Comparison of ENCODE assay signal across 22 cellular contexts in genomic region chr5:80854583-80854982, GRCh38.
DNase-seq lines count a peak whose midpoint lies in the region; ATAC-seq, FAIRE-seq and TF ChIP-seq lines count a peak whose summit lies in the region.
"Had no signal": no experiment of that assay in that cellular context is flagged by ENCODE, and none has a peak within 500 bp of the region (broad histone marks: within the 10 kb centered on the region; RNA-seq: fewer than 3 reads in every experiment).

No MANE protein-coding gene starts in this region.

- no peak overlapping the region for H3K18ac ChIP-seq in H1 (ENCODE audit: extremely low read depth, low read length)

- no peak overlapping the region for H3K23ac ChIP-seq in H1 (ENCODE audit: insufficient read length)

- H4K5ac ChIP-seq in H1 (ENCODE audit: insufficient read length, low read depth, low read length): no peak overlapping the region

- H4K20me1 ChIP-seq in HepG2 (ENCODE audit: insufficient read depth, low read length): no peaks in the 10 kb centered on the region
- H4K20me1 ChIP-seq in K562 (replicated peaks; ENCODE audit: control insufficient read depth, insufficient read depth, low read length): no peaks in the 10 kb centered on the region
- H4K20me1 ChIP-seq in H1 (replicated peaks in 1 of 2; ENCODE audit: control insufficient read depth in 1 of 2, insufficient read depth in 2 of 2, low read length in 2 of 2): no peaks in the 10 kb centered on the region
- H4K20me1 ChIP-seq: BLaER1 had no signal

- H3K79me2 ChIP-seq in HepG2 (ENCODE audit: insufficient read depth, low read length) (no peaks in the 10 kb centered on the region), K562 (ENCODE audit: control insufficient read depth, insufficient read depth, low read length) (no peaks in the 10 kb centered on the region), H1 (ENCODE audit: control insufficient read depth in 1 of 2, insufficient read depth in 2 of 2, low read length in 2 of 2) (no peaks in the 10 kb centered on the region)

- no peaks in the 10 kb centered on the region for H3K23me2 ChIP-seq in H1 (ENCODE audit: low read depth, low read length)

- in situ Hi-C loops in HepG2 (cut with HindIII; ENCODE audit: extremely low pct_ligation_motif_present, low pct_unique_long_range_greater_than_20kb) (no loop called here), K562 (cut with MboI) (no loop called here)

- no peak overlapping the region for H3K14ac ChIP-seq in H1 (ENCODE audit: insufficient read length)

- H2BK15ac ChIP-seq in H1 (ENCODE audit: low read length): no peak overlapping the region

- H3K4me1 ChIP-seq in HepG2 (ENCODE audit: insufficient read depth, low read length) (peaks cover 14% of the 10 kb centered on the region), right lobe of liver (no peaks in the 10 kb centered on the region), K562 (replicated peaks in 1 of 2; ENCODE audit: control insufficient read depth in 2 of 2, insufficient read depth in 2 of 2, low read length in 2 of 2) (no peaks in the 10 kb centered on the region), H1 (replicated peaks in 1 of 4; ENCODE audit: control insufficient read depth in 3 of 4, insufficient read depth in 4 of 4, low read length in 3 of 4) (0 out of 7 replicates have a peak, but pooled peaks cover 0 to 2% (median 0%) of the 10 kb centered on the region in 4 experiments)
- H3K4me1 ChIP-seq: BE2C, BLaER1 had no signal

- CTCF ChIA-PET in HepG2 (lab: Yijun Ruan, JAX; ENCODE audit: low intra/inter-chr PET ratio, low total read pairs): no interaction called here
- CTCF ChIA-PET in K562 (lab: Yijun Ruan, JAX; ENCODE audit: low intra/inter-chr PET ratio): no interaction called here
- CTCF ChIA-PET in H1 (lab: Charles Lee; ENCODE audit: partially characterized antibody): no interaction called here

- H3K9me3 Mint-ChIP-seq in T-helper 2 cell treated with Interferon-gamma antibody and Interleukin-4, amounts not matched to agents 5 μg/mL and 100 μg/mL, for 36 hours: peaks cover 41% of the 10 kb centered on the region

- 98% methylated on average over 2 of the region's 2 CpGs for WGBS in HepG2 (ENCODE audit: low lambda C conversion rate)
- WGBS in right lobe of liver (ENCODE audit: insufficient coverage, low coverage, low lambda C conversion rate, missing lambda C conversion rate): 100% methylated on average over 2 of the region's 2 CpGs
- WGBS in K562 (ENCODE audit: insufficient coverage, low coverage, missing lambda C conversion rate): 62% methylated on average over 2 of the region's 2 CpGs
- 88% methylated on average over 2 of the region's 2 CpGs; no CpG with 5 or more reads in 1 of the 2 experiments for WGBS in H1 (ENCODE audit: extremely low coverage in 1 of 2, insufficient coverage in 1 of 2, insufficient read length in 1 of 2, insufficient replicate concordance in 2 of 2, low coverage in 1 of 2, low lambda C conversion rate in 2 of 2, missing lambda C conversion rate in 1 of 2), 2 experiments

- H3K9me3 ChIP-seq in HepG2 (ENCODE audit: low read length): peaks cover 18% of the 10 kb centered on the region
- peaks cover 0 to 5% (median 0%) of the 10 kb centered on the region in 4 donors for H3K9me3 ChIP-seq in right lobe of liver
- no peaks in the 10 kb centered on the region; the same call in 1 of the 2 replicates for H3K9me3 ChIP-seq in K562 (replicated peaks; ENCODE audit: control insufficient read depth, insufficient read depth, low read depth, low read length)
- peaks cover 11 to 15% of the 10 kb centered on the region in 2 experiments; a peak in 3 of 4 replicates for H3K9me3 ChIP-seq in H1 (ENCODE audit: insufficient read depth in 2 of 2, low read depth in 1 of 2, low read length in 1 of 2)

- H3K79me1 ChIP-seq in H1 (ENCODE audit: low read depth, low read length): no peaks in the 10 kb centered on the region

- TF ChIP-seq EP300 in HepG2 (IDR thresholded peaks at IDR 0.05; ENCODE audit: low read depth in 2 of 2, low read length in 2 of 2) (no peak), HepG2 (CRISPR knock-in tag; IDR thresholded peaks at IDR 0.05; ENCODE audit: borderline replicate concordance) (no peak), K562 (IDR thresholded peaks at IDR 0.05; ENCODE audit: low read length) (no peak), H1 (IDR thresholded peaks at IDR 0.05; ENCODE audit: borderline replicate concordance in 1 of 2, low read depth in 2 of 2, low read length in 2 of 2) (no peak)

- H3K4me1 Mint-ChIP-seq in T-helper 2 cell treated with Interferon-gamma antibody and Interleukin-4, amounts not matched to agents 5 μg/mL and 100 μg/mL, for 36 hours (ENCODE audit: low read depth): peaks cover 13% of the 10 kb centered on the region

- H2AFZ ChIP-seq in HepG2 (ENCODE audit: low read length): no peak overlapping the region
- no peak overlapping the region for H2AFZ ChIP-seq in K562 (ENCODE audit: low read depth, low read length)
- no peak overlapping the region for H2AFZ ChIP-seq in H1 (ENCODE audit: low read length)

- ATAC-seq in HepG2: no peak
- no peak for ATAC-seq in right lobe of liver
- no peak for ATAC-seq in K562

- BruUV-seq in HepG2 (replicated peaks; lab: Mats Ljungman, UMichigan): no TSS peak
- BruUV-seq in K562 (replicated peaks; lab: Mats Ljungman, UMichigan): no TSS peak

- intact Hi-C loops in HepG2 (cut with micrococcal nuclease; ENCODE audit: unreplicated experiment) (no loop called here), right lobe of liver (cut with DNase I) (no loop called here), K562 (cut with micrococcal nuclease) (no loop called here)

- H2AK5ac ChIP-seq in H1 (ENCODE audit: low read depth, low read length): no peak overlapping the region

- no peak overlapping the region for H3K9ac ChIP-seq in HepG2 (ENCODE audit: insufficient read depth, low read depth, low read length)
- H3K9ac ChIP-seq in K562 (ENCODE audit: insufficient read depth in 1 of 2, low read depth in 2 of 2, low read length in 2 of 2): no peak overlapping the region
- no peak overlapping the region for H3K9ac ChIP-seq in H1 (replicated peaks in 1 of 4; ENCODE audit: extremely low read depth in 1 of 4, low read depth in 3 of 4, low read length in 3 of 4)
- H3K9ac ChIP-seq: BLaER1 had no signal

- H2BK12ac ChIP-seq in H1 (ENCODE audit: low read depth, low read length): no peak overlapping the region

- no peaks in the 10 kb centered on the region for H3K27me3 Mint-ChIP-seq in T-helper 2 cell treated with Interferon-gamma antibody and Interleukin-4, amounts not matched to agents 5 μg/mL and 100 μg/mL, for 36 hours (ENCODE audit: low read depth)
- H3K27me3 Mint-ChIP-seq: CD4-positive, alpha-beta memory T cell; CD4-positive, CD25-positive, alpha-beta regulatory T cell; CD8-positive, alpha-beta memory T cell had no signal

- no peak overlapping the region for H3K4me2 ChIP-seq in HepG2 (ENCODE audit: low read depth, low read length)
- H3K4me2 ChIP-seq in K562 (ENCODE audit: insufficient read depth, low read length): no peak overlapping the region
- no peak overlapping the region for H3K4me2 ChIP-seq in H1 (ENCODE audit: insufficient read depth in 1 of 2, low read depth in 2 of 2, low read length in 2 of 2)
- H3K4me2 ChIP-seq: BLaER1 had no signal

- TF ChIP-seq CTCF in HepG2 (CRISPR knock-in tag; IDR thresholded peaks at IDR 0.05): no peak
- no peak for TF ChIP-seq CTCF in right lobe of liver (IDR thresholded peaks at IDR 0.05)
- no peak for TF ChIP-seq CTCF in K562 (IDR thresholded peaks at IDR 0.05 in 2 of 3, conservative IDR thresholded peaks at IDR 0.05 in 1 of 3; ENCODE audit: insufficient read depth in 2 of 3, low read depth in 1 of 3, low read length in 3 of 3)
- TF ChIP-seq CTCF in H1 (IDR thresholded peaks at IDR 0.05; ENCODE audit: control extremely low read depth in 1 of 3, insufficient read depth in 1 of 3, low read depth in 1 of 3, low read length in 3 of 3): no peak

- no peak for TF ChIP-seq POLR2A in HepG2 (IDR thresholded peaks at IDR 0.05; ENCODE audit: insufficient read depth in 1 of 2, low read depth in 2 of 2, low read length in 2 of 2)
- TF ChIP-seq POLR2A in right lobe of liver (IDR thresholded peaks at IDR 0.05): no peak
- no peak for TF ChIP-seq POLR2A in K562 (conservative IDR thresholded peaks at IDR 0.05)
- no peak for TF ChIP-seq POLR2A in H1 (IDR thresholded peaks at IDR 0.05; ENCODE audit: control extremely low read depth in 1 of 2, low read depth in 2 of 2, low read length in 2 of 2)

- no peak overlapping the region for H2BK5ac ChIP-seq in H1 (ENCODE audit: low read depth, low read length)

- no peak overlapping the region for H3K4me3 ChIP-seq in HepG2 (replicated peaks in 1 of 3; ENCODE audit: insufficient read depth in 1 of 3, low read depth in 2 of 3, low read length in 3 of 3)
- H3K4me3 ChIP-seq in right lobe of liver: no peak overlapping the region
- H3K4me3 ChIP-seq in K562: no peak overlapping the region
- no peak overlapping the region for H3K4me3 ChIP-seq in H1 (ENCODE audit: extremely low read depth in 1 of 4, insufficient read depth in 2 of 4, low read depth in 3 of 4, low read length in 4 of 4)
- H3K4me3 ChIP-seq: BLaER1 had no signal

- FAIRE-seq in HepG2 (lab: Jason Lieb, UNC) (no peak), GM19239 (lab: Jason Lieb, UNC) (peak; percentile 23), K562 (lab: Jason Lieb, UNC) (no peak), H1 (lab: Jason Lieb, UNC) (no peak)
- FAIRE-seq: G401.6, GM12891 had no signal

- no peak overlapping the region for H4K8ac ChIP-seq in H1 (ENCODE audit: extremely low read depth, insufficient read depth, low read length)

- H3K27ac Mint-ChIP-seq in T-helper 2 cell treated with Interferon-gamma antibody and Interleukin-4, amounts not matched to agents 5 μg/mL and 100 μg/mL, for 36 hours: no peak overlapping the region
- H3K27ac Mint-ChIP-seq: CD14-positive monocyte; CD4-positive, CD25-positive, alpha-beta regulatory T cell had no signal

- H3K56ac ChIP-seq in H1 (replicated peaks; ENCODE audit: insufficient read length, low read depth, low read length): no peak overlapping the region

- H2BK120ac ChIP-seq in H1 (replicated peaks; ENCODE audit: low read depth, low read length): no peak overlapping the region

- TF ChIP-seq RAD21 in HepG2 (CRISPR knock-in tag; IDR thresholded peaks at IDR 0.05) (no peak), K562 (CRISPR knock-in tag; conservative IDR thresholded peaks at IDR 0.05 in 1 of 2, IDR thresholded peaks at IDR 0.05 in 1 of 2) (no peak), H1 (IDR thresholded peaks at IDR 0.05 in 1 of 2, conservative IDR thresholded peaks at IDR 0.05 in 1 of 2; ENCODE audit: low read depth in 2 of 2, low read length in 2 of 2) (no peak)

- H3K9me1 ChIP-seq in K562 (ENCODE audit: control insufficient read depth, insufficient read depth, low read length): no peaks in the 10 kb centered on the region

- H3K27me3 ChIP-seq in HepG2 (ENCODE audit: control insufficient read depth in 1 of 2, insufficient read depth in 2 of 2, low read length in 2 of 2) (no peaks in the 10 kb centered on the region; a peak in 1 of 5 replicates), right lobe of liver (no peaks in the 10 kb centered on the region), K562 (ENCODE audit: control insufficient read depth in 2 of 2, insufficient read depth in 2 of 2, low read length in 2 of 2) (no peaks in the 10 kb centered on the region), H1 (replicated peaks in 1 of 4; ENCODE audit: control insufficient read depth in 3 of 4, extremely low read depth in 1 of 4, insufficient read depth in 3 of 4, low read length in 3 of 4) (no peaks in the 10 kb centered on the region)
- H3K27me3 ChIP-seq: BE2C, BLaER1 had no signal

- H3K4me3 Mint-ChIP-seq in T-helper 2 cell treated with Interferon-gamma antibody and Interleukin-4, amounts not matched to agents 5 μg/mL and 100 μg/mL, for 36 hours: no peak overlapping the region
- H3K4me3 Mint-ChIP-seq: CD14-positive monocyte; CD4-positive, alpha-beta memory T cell; CD4-positive, CD25-positive, alpha-beta regulatory T cell; CD8-positive, alpha-beta memory T cell had no signal

- no peak overlapping the region for H2BK20ac ChIP-seq in H1 (ENCODE audit: low read length)

- H3K36me3 ChIP-seq in HepG2 (replicated peaks in 1 of 2; ENCODE audit: control insufficient read depth in 1 of 2, insufficient read depth in 2 of 2, low read length in 2 of 2) (peaks cover 5 to 8% of the 10 kb centered on the region in 2 experiments; a peak in 1 of 5 replicates), right lobe of liver (peaks cover 0 to 1% (median 0%) of the 10 kb centered on the region in 4 donors), K562 (ENCODE audit: control insufficient read depth, insufficient read depth, low read length) (peaks cover 11% of the 10 kb centered on the region; the same call in 1 of the 3 replicates), H1 (ENCODE audit: control insufficient read depth in 2 of 4, insufficient read depth in 4 of 4, low read length in 3 of 4) (peaks cover 0 to 19% (median 0%) of the 10 kb centered on the region in 4 experiments; a peak in 2 of 8 replicates)
- H3K36me3 ChIP-seq: BE2C had no signal

- peaks cover 59% of the 10 kb centered on the region for H3K36me3 Mint-ChIP-seq in T-helper 2 cell treated with Interferon-gamma antibody and Interleukin-4, amounts not matched to agents 5 μg/mL and 100 μg/mL, for 36 hours (ENCODE audit: low read depth)

- POLR2A ChIA-PET in HepG2 (lab: Yijun Ruan, JAX) (no interaction called here), K562 (lab: Yijun Ruan, JAX) (no interaction called here), H1 (lab: Charles Lee; ENCODE audit: partially characterized antibody) (no interaction called here)

- H4K91ac ChIP-seq in H1 (replicated peaks; ENCODE audit: insufficient read length, low read length): no peak overlapping the region

- DNase-seq in HepG2 (ENCODE audit: low spot score) (no peak), right lobe of liver (no peak), GM19239 (ENCODE audit: insufficient read length, low spot score) (no peak), K562 (ENCODE audit: extremely low read depth in 1 of 4, low spot score in 3 of 4) (no peak), H1 (ENCODE audit: low read depth in 1 of 2, low spot score in 2 of 2) (no peak), MV-4-11 (lab: John Stamatoyannopoulos, UW) (no peak)
- DNase-seq in T-helper 2 cell treated with Interferon-gamma antibody and Interleukin-4, amounts not matched to agents 5 μg/mL and 100 μg/mL, for 36 hours (ENCODE audit: low spot score): no peak
- DNase-seq in activated CD4-positive, alpha-beta T cell treated with anti-CD3 and anti-CD28 coated beads, Interleukin-2, amount 50 U/mL, for 48 hours: no peak
- DNase-seq: ACHN; BE2C; C1 segment of cervical spinal cord; CD4-positive, alpha-beta memory T cell; CD4-positive, CD25-positive, alpha-beta regulatory T cell; CD8-positive, alpha-beta memory T cell; COR-L47; DMS79 treated with DMSO at 0.1 percent for 48 hours; GF-D8 had no signal

- H3K4ac ChIP-seq in H1 (replicated peaks; ENCODE audit: insufficient read length, low read depth, low read length): no peak overlapping the region

- H3K27ac ChIP-seq in HepG2 (ENCODE audit: extremely low read length, insufficient read depth, low read length) (no peak overlapping the region), right lobe of liver (no peak overlapping the region), K562 (ENCODE audit: extremely low read depth, low read depth, low read length) (no peak overlapping the region), H1 (ENCODE audit: low read depth, low read length) (no peak overlapping the region)
- H3K27ac ChIP-seq: 22Rv1, BLaER1 had no signal

Comparison
In these comparisons a context has a peak if more than half of its experiments do, and no peak if none do; other contexts are left out.
1. Of the 241 proteins assayed by ChIP-seq in both HepG2 and K562: peak only in HepG2: none; only in K562: MAFG; in both: MAFF and MAFK; in neither: 238.